1 cellular context compared by ENCODE assay signal in the genomic region with DNA sequence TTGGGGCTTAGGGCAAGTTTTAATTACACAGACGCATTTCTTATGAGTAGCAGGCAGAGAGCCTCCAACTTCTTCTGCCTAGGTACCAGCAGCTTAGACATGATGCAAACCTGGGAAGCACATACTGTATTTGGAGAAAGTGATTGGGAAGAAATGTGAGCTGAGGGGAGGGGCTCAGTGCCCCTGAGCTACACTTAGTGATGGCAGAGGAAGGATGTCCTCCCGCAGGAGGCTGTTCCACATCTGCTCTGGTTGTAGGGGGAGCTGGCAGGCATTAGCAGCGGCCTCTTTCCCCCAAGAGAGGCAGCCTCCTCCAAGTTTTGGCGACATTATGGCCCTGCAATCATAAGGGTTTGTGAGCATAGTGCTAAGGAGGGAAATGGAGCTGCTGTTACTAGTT.
TF ChIP-seq lines count a peak whose summit lies in the region.

No MANE protein-coding gene starts in this region.

TF ChIP-seq in IMR-90, 13 proteins besides CTCF, POLR2A, EP300 and RAD21:
- TF ChIP-seq MAZ (IDR thresholded peaks at IDR 0.05; ENCODE audit: borderline replicate concordance, low read depth, low read length) (no peak), FOS (IDR thresholded peaks at IDR 0.05; ENCODE audit: low read depth, low read length) (no peak), CEBPB (IDR thresholded peaks at IDR 0.05; ENCODE audit: low read depth, low read length) (no peak), CHD1 (IDR thresholded peaks at IDR 0.05; ENCODE audit: low read depth, low read length) (no peak), MAFK (IDR thresholded peaks at IDR 0.05; ENCODE audit: low read depth, low read length) (no peak)
